ENCODE assay signal across 19 cellular contexts in genomic region chr11:134576286-134576685, GRCh38.
DNase-seq lines count a peak whose midpoint lies in the region; TF ChIP-seq lines count a peak whose summit lies in the region.
"Had no signal": no experiment of that assay in that cellular context is flagged by ENCODE, and none has a peak within 500 bp of the region (broad histone marks: within the 10 kb centered on the region; RNA-seq: fewer than 3 reads in every experiment).

No MANE protein-coding gene starts in this region.

- H3K9ac ChIP-seq in endodermal cell (ENCODE audit: extremely low read depth, low read length, poor library complexity, severe bottlenecking), result no peak overlapping the region
- H3K9ac ChIP-seq: BLaER1 had no signal

- no peaks in the 10 kb centered on the region for H3K36me3 Mint-ChIP-seq in endodermal cell (ENCODE audit: low read depth)
- no peaks in the 10 kb centered on the region for H3K36me3 Mint-ChIP-seq in osteocyte (ENCODE audit: unreplicated experiment)
- no peaks in the 10 kb centered on the region for H3K36me3 Mint-ChIP-seq in endothelial cell (ENCODE audit: low read depth, unreplicated experiment)
- H3K36me3 Mint-ChIP-seq: CD4-positive, CD25-positive, alpha-beta regulatory T cell had no signal

- H3K4me1 Mint-ChIP-seq in endodermal cell (peaks cover 5% of the 10 kb centered on the region), osteocyte (ENCODE audit: unreplicated experiment) (no peaks in the 10 kb centered on the region), endothelial cell (ENCODE audit: unreplicated experiment) (no peaks in the 10 kb centered on the region)
- H3K4me1 Mint-ChIP-seq: CD4-positive, CD25-positive, alpha-beta regulatory T cell had no signal

- no peak overlapping the region for H3K4me3 ChIP-seq in endodermal cell (ENCODE audit: low read length)
- H3K4me3 ChIP-seq: BLaER1 had no signal

- H3K27me3 Mint-ChIP-seq in endodermal cell (ENCODE audit: insufficient read depth) (peaks cover 79% of the 10 kb centered on the region), osteocyte (ENCODE audit: unreplicated experiment) (peaks cover 2% of the 10 kb centered on the region), endothelial cell (ENCODE audit: unreplicated experiment) (no peaks in the 10 kb centered on the region)

- no peaks in the 10 kb centered on the region for H3K9me3 ChIP-seq in endodermal cell (ENCODE audit: control insufficient read depth, low read length)
- H3K9me3 ChIP-seq: BLaER1 had no signal

- peak; percentile 38 for DNase-seq in activated CD8-positive, alpha-beta memory T cell treated with anti-CD3 and anti-CD28 coated beads for 24 hours
- no peak for DNase-seq in activated CD8-positive, alpha-beta memory T cell treated with anti-CD3 and anti-CD28 coated beads, Interleukin-2, amount 50 U/mL, for 4 hours
- DNase-seq in endodermal cell, result peak; percentile 36
- DNase-seq in osteocyte (ENCODE audit: extremely low spot score, unreplicated experiment), result peak; percentile 56
- no peak for DNase-seq in NCI-H1417 (lab: John Stamatoyannopoulos, UW)
- no peak for DNase-seq in endothelial cell (ENCODE audit: low spot score)
- no peak for DNase-seq in stimulated activated CD4-positive, alpha-beta T cell treated with anti-CD3 and anti-CD28 coated beads, Interleukin-1b, Interleukin-23, amount 100 ng/mL, for 48 hours
- no peak for DNase-seq in activated T-cell treated with anti-CD3 and anti-CD28 coated beads, Interleukin-2, amount 50 U/mL, for 1 hour
- DNase-seq: CD4-positive, CD25-positive, alpha-beta regulatory T cell; DMS153; H7; Kasumi-1; NCI-H1105; NCI-H1694; NCI-H2029 treated with DMSO at 0.1 percent for 48 hours; NCI-H526 treated with DMSO at 0.1 percent for 48 hours; SHP77 had no signal

- no peak for TF ChIP-seq CTCF in endodermal cell (conservative IDR thresholded peaks at IDR 0.05)
- TF ChIP-seq CTCF in osteocyte (IDR thresholded peaks at IDR 0.05), result no peak
- TF ChIP-seq CTCF in endothelial cell (IDR thresholded peaks at IDR 0.05; ENCODE audit: unreplicated experiment), result no peak

- H3K9me3 Mint-ChIP-seq in endodermal cell, result no peaks in the 10 kb centered on the region
- no peaks in the 10 kb centered on the region for H3K9me3 Mint-ChIP-seq in osteocyte (ENCODE audit: unreplicated experiment)
- H3K9me3 Mint-ChIP-seq in endothelial cell (ENCODE audit: unreplicated experiment), result no peaks in the 10 kb centered on the region
- H3K9me3 Mint-ChIP-seq: CD4-positive, CD25-positive, alpha-beta regulatory T cell had no signal

- H3K4me3 Mint-ChIP-seq in endodermal cell, result no peak overlapping the region
- no peak overlapping the region for H3K4me3 Mint-ChIP-seq in osteocyte (ENCODE audit: unreplicated experiment)
- no peak overlapping the region for H3K4me3 Mint-ChIP-seq in endothelial cell (ENCODE audit: unreplicated experiment)
- H3K4me3 Mint-ChIP-seq: CD4-positive, CD25-positive, alpha-beta regulatory T cell had no signal

- H3K36me3 ChIP-seq in endodermal cell (ENCODE audit: control insufficient read depth, insufficient read depth, low read length), result no peaks in the 10 kb centered on the region
- H3K36me3 ChIP-seq: BLaER1 had no signal

- 89 to 90% methylated on average over 5 to 9 of the region's 9 CpGs for WGBS in endodermal cell (ENCODE audit: insufficient coverage in 1 of 2, insufficient read length in 1 of 2), 2 experiments

- H3K27ac Mint-ChIP-seq in endodermal cell, result no peak overlapping the region
- no peak overlapping the region for H3K27ac Mint-ChIP-seq in osteocyte (ENCODE audit: unreplicated experiment)
- H3K27ac Mint-ChIP-seq in endothelial cell (ENCODE audit: unreplicated experiment), result no peak overlapping the region
- H3K27ac Mint-ChIP-seq: CD4-positive, CD25-positive, alpha-beta regulatory T cell had no signal

- H3K27ac ChIP-seq in endodermal cell (ENCODE audit: low read depth, low read length), result no peak overlapping the region
- H3K27ac ChIP-seq: BLaER1, RWPE1 had no signal

- no peaks in the 10 kb centered on the region for H3K4me1 ChIP-seq in endodermal cell (ENCODE audit: control insufficient read depth, insufficient read depth, low read length)
- H3K4me1 ChIP-seq: BLaER1 had no signal

- H3K27me3 ChIP-seq in endodermal cell (ENCODE audit: control insufficient read depth, insufficient read depth, low read length, poor library complexity, severe bottlenecking), result peaks cover 91% of the 10 kb centered on the region
- H3K27me3 ChIP-seq: BLaER1 had no signal

Comparison
In these comparisons a context has a peak if more than half of its experiments do, and no peak if none do; other contexts are left out.
1. DNase-seq: peak in activated CD8-positive, alpha-beta memory T cell treated with anti-CD3 and anti-CD28 coated beads for 24 hours (single experiment), endodermal cell (single experiment) and osteocyte (single experiment); none in activated CD8-positive, alpha-beta memory T cell treated with anti-CD3 and anti-CD28 coated beads, Interleukin-2, amount 50 U/mL, for 4 hours (single experiment), NCI-H1417 (0 of 3), endothelial cell (single experiment), stimulated activated CD4-positive, alpha-beta T cell treated with anti-CD3 and anti-CD28 coated beads, Interleukin-1b, Interleukin-23, amount 100 ng/mL, for 48 hours (single experiment) and activated T-cell treated with anti-CD3 and anti-CD28 coated beads, Interleukin-2, amount 50 U/mL, for 1 hour (single experiment).